Comparison of ENCODE assay signal across 22 cellular contexts in genomic region chr4:55458164-55458563, GRCh38.
DNase-seq lines count a peak whose midpoint lies in the region; ATAC-seq lines count a peak whose summit lies in the region.
"Had no signal": no experiment of that assay in that cellular context is flagged by ENCODE, and none has a peak within 500 bp of the region (broad histone marks: within the 10 kb centered on the region; RNA-seq: fewer than 3 reads in every experiment).

No MANE protein-coding gene starts in this region.

- ATAC-seq in esophagus mucosa (peak; percentile 38), HG03520 (IDR thresholded peaks at IDR 0.05; ENCODE audit: unreplicated experiment) (no peak), HG03108 (IDR thresholded peaks at IDR 0.05; ENCODE audit: unreplicated experiment) (no peak)
- ATAC-seq: body of pancreas, left colon, Right ventricle myocardium inferior had no signal

- H3K36me3 ChIP-seq in SJSA1: peaks cover 22% of the 10 kb centered on the region

- H3K4me1 ChIP-seq in SJSA1 (replicated peaks): peaks cover 13% of the 10 kb centered on the region
- H3K4me1 ChIP-seq: body of pancreas, esophagus muscularis mucosa, testis had no signal

- peak; percentile 46 for DNase-seq in HCEC 1CT
- peak; percentile 50 to 67 for DNase-seq in SJSA1 (ENCODE audit: low read depth in 1 of 2, low spot score in 2 of 2)
- DNase-seq in stromal cell of bone marrow (ENCODE audit: low read depth): peak; percentile 38
- no peak for DNase-seq in NOMO-1 treated with dmso at 0.1 percent for 144 hours (lab: John Stamatoyannopoulos, UW; ENCODE audit: unreplicated experiment)
- DNase-seq: activated CD4-positive, alpha-beta T cell treated with anti-CD3 and anti-CD28 coated beads for 1 hour; activated naive CD4-positive, alpha-beta T cell; body of pancreas; DMS79 treated with DMSO at 0.1 percent for 48 hours; dorsolateral prefrontal cortex; KBM-7; left colon; NCI-H1417 treated with DMSO at 0.1 percent for 48 hours; occipital lobe; stimulated activated CD4-positive, alpha-beta T cell treated with anti-CD3 and anti-CD28 coated beads, Interleukin-4, amount 100 ng/mL, for 24 hours; T-helper 2 cell; testis had no signal

- H3K9me3 ChIP-seq in SJSA1 (replicated peaks): no peaks in the 10 kb centered on the region
- H3K9me3 ChIP-seq: body of pancreas, esophagus muscularis mucosa, testis had no signal

- H3K4me3 ChIP-seq in SJSA1: no peak overlapping the region
- H3K4me3 ChIP-seq: body of pancreas, dorsolateral prefrontal cortex, esophagus muscularis mucosa, hepatocyte, testis had no signal

- peak overlapping the region; percentile 46 for H3K27ac ChIP-seq in SJSA1
- H3K27ac ChIP-seq: body of pancreas, dorsolateral prefrontal cortex, esophagus muscularis mucosa, hepatocyte, testis had no signal

- H3K27me3 ChIP-seq in SJSA1 (replicated peaks): no peaks in the 10 kb centered on the region
- H3K27me3 ChIP-seq: body of pancreas, dorsolateral prefrontal cortex, esophagus muscularis mucosa, hepatocyte, testis had no signal
